In the genomic region with DNA sequence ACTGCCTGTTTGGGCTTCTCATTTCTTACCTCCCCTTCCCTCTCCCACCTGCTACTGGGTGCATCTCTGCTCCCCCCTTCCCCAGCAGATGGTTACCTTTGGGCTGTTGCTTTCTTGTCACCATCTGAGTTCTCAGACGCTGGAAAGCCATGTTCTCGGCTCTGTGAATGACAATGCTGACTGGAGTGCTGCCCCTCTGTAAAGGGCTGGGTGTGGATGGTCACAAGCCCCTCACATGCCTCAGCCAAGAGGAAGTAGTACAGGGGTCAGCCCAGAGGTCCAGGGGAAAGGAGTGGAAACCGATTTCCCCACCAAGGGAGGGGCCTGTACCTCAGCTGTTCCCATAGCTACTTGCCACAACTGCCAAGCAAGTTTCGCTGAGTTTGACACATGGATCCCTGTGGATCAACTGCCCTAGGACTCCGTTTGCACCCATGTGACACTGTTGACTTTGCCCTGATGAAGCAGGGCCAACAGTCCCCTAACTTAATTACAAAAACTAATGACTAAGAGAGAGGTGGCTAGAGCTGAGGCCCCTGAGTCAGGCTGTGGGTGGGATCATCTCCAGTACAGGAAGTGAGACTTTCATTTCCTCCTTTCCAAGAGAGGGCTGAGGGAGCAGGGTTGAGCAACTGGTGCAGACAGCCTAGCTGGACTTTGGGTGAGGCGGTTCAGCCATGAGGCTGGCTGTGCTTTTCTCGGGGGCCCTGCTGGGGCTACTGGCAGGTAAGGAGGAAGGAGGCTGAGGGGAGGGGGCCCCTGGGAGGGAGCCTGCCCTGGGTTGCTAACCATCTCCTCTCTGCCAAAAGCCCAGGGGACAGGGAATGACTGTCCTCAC, we compare ENCODE assay signal across 8 cellular contexts. TPM values are rescaled to one million over a fixed set of nuclear protein-coding genes. Genes with fewer than 3 reads are reported as not detected.
DNase-seq lines count a peak whose midpoint lies in the region; ATAC-seq and TF ChIP-seq lines count a peak whose summit lies in the region.

CD68 (plus strand) TSS at position 638 of the 838 bp plus-strand sequence; CDS start at position 678, 40 bp downstream.

- peaks cover 50% of the 10 kb centered on the region for H3K4me1 ChIP-seq in muscle layer of colon (ENCODE audit: insufficient read depth, low read length)

- H3K9me3 ChIP-seq in muscle layer of colon (ENCODE audit: low read length) = no peaks in the 10 kb centered on the region

- peak within 1 kb of the TSS; percentile 55 for H3K4me3 Mint-ChIP-seq in activated CD8-positive, alpha-beta T cell treated with anti-CD3 and anti-CD28 coated beads, Interleukin-2, amount 10 ng/mL, durations not matched to agents 7 days and 5 days
- H3K4me3 Mint-ChIP-seq in stimulated activated naive CD8-positive, alpha-beta T cell treated with anti-CD3 and anti-CD28 coated beads, Interleukin-15, amount 100 ng/mL, for 72 hours = peak within 1 kb of the TSS; percentile 61 to 86

- H3K27ac Mint-ChIP-seq in activated CD8-positive, alpha-beta T cell treated with anti-CD3 and anti-CD28 coated beads, Interleukin-2, amount 10 ng/mL, durations not matched to agents 7 days and 5 days = peak within 1 kb of the TSS; percentile 87
- peak within 1 kb of the TSS; percentile 89 to 95 for H3K27ac Mint-ChIP-seq in stimulated activated naive CD8-positive, alpha-beta T cell treated with anti-CD3 and anti-CD28 coated beads, Interleukin-15, amount 100 ng/mL, for 72 hours

- peaks cover 63% of the 10 kb centered on the region for H3K36me3 ChIP-seq in muscle layer of colon (ENCODE audit: insufficient read depth, low read length)

- H3K36me3 Mint-ChIP-seq in activated CD8-positive, alpha-beta T cell treated with anti-CD3 and anti-CD28 coated beads, Interleukin-2, amount 10 ng/mL, durations not matched to agents 7 days and 5 days (ENCODE audit: low read depth) = peaks cover 77% of the 10 kb centered on the region

- H3K27ac ChIP-seq in muscle layer of colon (ENCODE audit: low read depth, low read length) = peak within 1 kb of the TSS; percentile 73

- CTCF ChIA-PET in activated CD8-positive, alpha-beta T cell treated with anti-CD3 and anti-CD28 coated beads, Interleukin-2, amount 10 ng/mL, durations not matched to agents 7 days and 5 days (lab: Charles Lee) = interaction anchor here (1.0 to 2.6 kb wide), 3 partner anchors 10 to 109 kb away, joined by 5 to 14 read pairs (median 13); partner anchors contain the start of genes SENP3, SOX15 and WRAP53

- DNase-seq in COLO829 (ENCODE audit: low spot score) (peak; percentile 78), NCI-H510A treated with DMSO at 0.1 percent for 48 hours (lab: John Stamatoyannopoulos, UW) (peak; percentile 34), epithelial cell of esophagus (ENCODE audit: low read depth) (peak; percentile 98)
- peak; percentile 77 for DNase-seq in activated CD8-positive, alpha-beta T cell treated with anti-CD3 and anti-CD28 coated beads, Interleukin-2, amount 10 ng/mL, durations not matched to agents 7 days and 5 days
- DNase-seq in stimulated activated naive CD8-positive, alpha-beta T cell treated with anti-CD3 and anti-CD28 coated beads, Interleukin-15, amount 100 ng/mL, for 72 hours = peak; percentile 62 to 84

- H3K27me3 Mint-ChIP-seq in activated CD8-positive, alpha-beta T cell treated with anti-CD3 and anti-CD28 coated beads, Interleukin-2, amount 10 ng/mL, durations not matched to agents 7 days and 5 days (ENCODE audit: low read depth) = no peaks in the 10 kb centered on the region
- H3K27me3 Mint-ChIP-seq in stimulated activated naive CD8-positive, alpha-beta T cell treated with anti-CD3 and anti-CD28 coated beads, Interleukin-15, amount 100 ng/mL, for 72 hours = no peaks in the 10 kb centered on the region

- ATAC-seq in GM21825 (IDR thresholded peaks at IDR 0.05; ENCODE audit: unreplicated experiment) (peak; percentile 45), GM18861 (IDR thresholded peaks at IDR 0.05; ENCODE audit: unreplicated experiment) (no peak)
- peak; percentile 34 for ATAC-seq in activated CD8-positive, alpha-beta T cell treated with anti-CD3 and anti-CD28 coated beads, Interleukin-2, amount 10 ng/mL, durations not matched to agents 7 days and 5 days
- ATAC-seq in stimulated activated naive CD8-positive, alpha-beta T cell treated with anti-CD3 and anti-CD28 coated beads, Interleukin-15, amount 100 ng/mL, for 72 hours = peak; percentile 85

- POLR2A ChIA-PET in activated CD8-positive, alpha-beta T cell treated with anti-CD3 and anti-CD28 coated beads, Interleukin-2, amount 10 ng/mL, durations not matched to agents 7 days and 5 days (lab: Charles Lee) = interaction anchor here (1.0 to 6.8 kb wide), 6 partner anchors 7 to 278 kb away, joined by 3 to 105 read pairs (median 9); partner anchors contain the start of genes NAA38, POLR2A, SENP3 and SOX15

- H3K4me3 ChIP-seq in epithelial cell of esophagus (ENCODE audit: low read length) (peak within 1 kb of the TSS; percentile 35), muscle layer of colon (ENCODE audit: low read depth in 1 of 2, low read length in 2 of 2) (peak within 1 kb of the TSS; percentile 21 to 41)

- H3K9me3 Mint-ChIP-seq in activated CD8-positive, alpha-beta T cell treated with anti-CD3 and anti-CD28 coated beads, Interleukin-2, amount 10 ng/mL, durations not matched to agents 7 days and 5 days (ENCODE audit: insufficient read depth) = no peaks in the 10 kb centered on the region
- H3K9me3 Mint-ChIP-seq in stimulated activated naive CD8-positive, alpha-beta T cell treated with anti-CD3 and anti-CD28 coated beads, Interleukin-15, amount 100 ng/mL, for 72 hours = no peaks in the 10 kb centered on the region

- H3K9ac ChIP-seq in muscle layer of colon (ENCODE audit: low read length) = no peak within 1 kb of the TSS

- no peaks in the 10 kb centered on the region for H3K27me3 ChIP-seq in muscle layer of colon (ENCODE audit: control insufficient read depth in 1 of 2, insufficient read depth in 2 of 2, low read length in 2 of 2)

- H3K4me1 Mint-ChIP-seq in activated CD8-positive, alpha-beta T cell treated with anti-CD3 and anti-CD28 coated beads, Interleukin-2, amount 10 ng/mL, durations not matched to agents 7 days and 5 days (ENCODE audit: low read depth) = peaks cover 91% of the 10 kb centered on the region
- H3K4me1 Mint-ChIP-seq in stimulated activated naive CD8-positive, alpha-beta T cell treated with anti-CD3 and anti-CD28 coated beads, Interleukin-15, amount 100 ng/mL, for 72 hours = peaks cover 94% of the 10 kb centered on the region

- TF ChIP-seq CTCF in epithelial cell of esophagus (IDR thresholded peaks at IDR 0.05; ENCODE audit: insufficient read depth, low read depth, low read length, missing control alignments) = no peak

RNA-seq across cellular contexts. Expression of gene CD68, which starts in this region (rescaled TPM):
- total RNA-seq in activated CD8-positive, alpha-beta T cell treated with anti-CD3 and anti-CD28 coated beads, Interleukin-2, amount 10 ng/mL, durations not matched to agents 7 days and 5 days = 10 to 100 TPM in 1 of 2 experiments, 1 to 10 TPM in 1; 9.4 to 10.7 TPM

Comparison
In these comparisons a context has a peak if more than half of its experiments do, and no peak if none do; other contexts are left out.
1. DNase-seq: peak in every context shown above with its lines; median percentile 98 in epithelial cell of esophagus; 78 in COLO829; 77 in activated CD8-positive, alpha-beta T cell treated with anti-CD3 and anti-CD28 coated beads, Interleukin-2, amount 10 ng/mL, durations not matched to agents 7 days and 5 days; 73 in stimulated activated naive CD8-positive, alpha-beta T cell treated with anti-CD3 and anti-CD28 coated beads, Interleukin-15, amount 100 ng/mL, for 72 hours; 34 in NCI-H510A treated with DMSO at 0.1 percent for 48 hours.